In the genomic region with DNA sequence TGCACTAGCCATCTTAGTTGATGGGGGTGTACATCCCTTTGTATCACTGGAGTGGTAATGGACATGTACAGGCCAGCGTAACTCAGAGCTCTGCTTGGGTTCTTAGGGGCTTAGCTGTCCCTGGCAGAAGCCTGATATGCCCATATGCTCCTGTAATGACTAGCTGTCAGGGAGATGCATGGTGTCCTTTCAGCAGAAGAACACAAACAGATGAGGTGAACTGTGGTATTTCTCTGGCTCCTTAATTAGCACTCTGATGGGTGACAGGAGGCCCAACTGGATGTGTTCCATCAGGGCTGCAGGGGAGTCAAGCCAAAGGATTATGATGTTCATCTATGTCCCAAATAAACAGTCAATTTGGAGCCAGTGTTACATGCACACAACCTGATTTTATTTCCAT, we compare ENCODE assay signal across 23 cellular contexts.
"Had no signal": no experiment of that assay in that cellular context is flagged by ENCODE, and none has a peak within 500 bp of the region (broad histone marks: within the 10 kb centered on the region; RNA-seq: fewer than 3 reads in every experiment).

No MANE protein-coding gene starts in this region.

- ATAC-seq: activated CD8-positive, alpha-beta T cell treated with anti-CD3 and anti-CD28 coated beads, Interleukin-2, amount 10 ng/mL, durations not matched to agents 7 days and 5 days; body of pancreas; foreskin keratinocyte; left colon; lower lobe of right lung; mucosa of descending colon; stimulated activated naive CD8-positive, alpha-beta T cell treated with anti-CD3 and anti-CD28 coated beads, Interleukin-15, Interleukin-2, amounts not matched to agents 100 U/mL and 50 U/mL, for 24 hours; upper lobe of right lung had no signal

- H3K27me3 ChIP-seq: body of pancreas, cardiac muscle cell, foreskin keratinocyte, upper lobe of right lung had no signal

- DNase-seq: activated CD4-positive, alpha-beta T cell treated with anti-CD3 and anti-CD28 coated beads for 1 hour; activated CD4-positive, alpha-beta T cell treated with anti-CD3 and anti-CD28 coated beads, Interleukin-2, amount 50 U/mL, for 1 hour; activated CD8-positive, alpha-beta T cell treated with anti-CD3 and anti-CD28 coated beads, Interleukin-2, amount 10 ng/mL, durations not matched to agents 7 days and 5 days; activated gamma-delta T cell treated with Interleukin-2 at 50 U/mL for 16 hours; activated T-cell treated with anti-CD3 and anti-CD28 coated beads, Interleukin-2, amount 50 U/mL, for 1 hour; anterior cingulate cortex; body of pancreas; dermis blood vessel endothelial cell; effector CD8-positive, alpha-beta T cell; foreskin keratinocyte; islet precursor cell; left colon; lower lobe of right lung; mesendoderm; mucosa of descending colon; nucleus accumbens; posterior cingulate gyrus; stimulated activated CD4-positive, alpha-beta T cell treated with anti-CD3 and anti-CD28 coated beads, Interleukin-12 subunit alpha, Interleukin-12 subunit beta, amount 100 ng/mL, for 4 hours; stimulated activated CD4-positive, alpha-beta T cell treated with anti-CD3 and anti-CD28 coated beads, Interleukin-4, amount 100 ng/mL, for 4 hours; stimulated activated naive CD8-positive, alpha-beta T cell treated with anti-CD3 and anti-CD28 coated beads, Interleukin-15, Interleukin-2, amounts not matched to agents 100 U/mL and 50 U/mL, for 24 hours; T-helper 1 cell; upper lobe of right lung had no signal

- H3K27ac ChIP-seq: body of pancreas, cardiac muscle cell, foreskin keratinocyte, lower lobe of right lung, upper lobe of right lung had no signal

- H3K4me1 ChIP-seq: body of pancreas, lower lobe of right lung, upper lobe of right lung had no signal

- H3K9me3 ChIP-seq: body of pancreas, lower lobe of right lung, mucosa of descending colon, upper lobe of right lung had no signal

- H3K4me3 ChIP-seq: body of pancreas, cardiac muscle cell, lower lobe of right lung, mucosa of descending colon, upper lobe of right lung had no signal

- H3K36me3 ChIP-seq: cardiac muscle cell, lower lobe of right lung, upper lobe of right lung had no signal
